Comparison of ENCODE assay signal across 19 cellular contexts in genomic region chr15:53059273-53060043, GRCh38.
DNase-seq lines count a peak whose midpoint lies in the region; ATAC-seq and TF ChIP-seq lines count a peak whose summit lies in the region.
"Had no signal": no experiment of that assay in that cellular context is flagged by ENCODE, and none has a peak within 500 bp of the region (broad histone marks: within the 10 kb centered on the region; RNA-seq: fewer than 3 reads in every experiment).

No MANE protein-coding gene starts in this region.

- TF ChIP-seq POLR2A in body of pancreas (IDR thresholded peaks at IDR 0.05), result no peak

- peak; percentile 51 to 61 for TF ChIP-seq RAD21 in liver (IDR thresholded peaks at IDR 0.05)

- H3K4me1 ChIP-seq in body of pancreas, result peaks cover 13% of the 10 kb centered on the region
- peaks cover 9 to 24% (median 13%) of the 10 kb centered on the region in 4 donors for H3K4me1 ChIP-seq in liver (ENCODE audit: control insufficient read depth in 4 of 4, insufficient read depth in 4 of 4, low read length in 3 of 4)

- 29 to 34% methylated on average over 10 of the region's 10 CpGs for WGBS in body of pancreas, 2 donors
- WGBS in liver, result 33% methylated on average over 10 of the region's 10 CpGs

- DNase-seq in body of pancreas (no peak), mucosa of gallbladder (ENCODE audit: low spot score) (peak; percentile 64), COLO668 (lab: John Stamatoyannopoulos, UW; ENCODE audit: unreplicated experiment) (no peak), NCI-H2171 treated with DMSO at 0.1 percent for 48 hours (lab: John Stamatoyannopoulos, UW) (no peak)
- DNase-seq: Calu3; CD4-positive, alpha-beta T cell; CD8-positive, alpha-beta memory T cell; COR-L47; DMS53; DMS79 treated with DMSO at 0.1 percent for 48 hours; GF-D8; H9 had no signal

- no peaks in the 10 kb centered on the region for H3K36me3 ChIP-seq in body of pancreas (replicated peaks in 1 of 2; ENCODE audit: insufficient read depth in 1 of 2, low read depth in 2 of 2)
- no peaks in the 10 kb centered on the region for H3K36me3 ChIP-seq in liver (ENCODE audit: control insufficient read depth in 4 of 4, insufficient read depth in 3 of 4, low read depth in 1 of 4, low read length in 3 of 4)
- H3K36me3 ChIP-seq: BLaER1 had no signal

- H3K9me3 ChIP-seq in body of pancreas, result no peaks in the 10 kb centered on the region
- no peaks in the 10 kb centered on the region for H3K9me3 ChIP-seq in liver (ENCODE audit: control insufficient read depth in 4 of 4, low read length in 3 of 4)
- H3K9me3 ChIP-seq: BLaER1 had no signal

- H3K27ac ChIP-seq in body of pancreas, result no peak overlapping the region
- peak overlapping the region in 1 of 2 donors; percentile 63 for H3K27ac ChIP-seq in liver (ENCODE audit: low read depth in 1 of 2, low read length in 2 of 2)
- H3K27ac ChIP-seq: 22Rv1, C4-2B had no signal

- H3K4me3 ChIP-seq in body of pancreas (no peak overlapping the region), liver (ENCODE audit: low read depth in 1 of 3, low read length in 3 of 3) (peak overlapping the region in 1 of 3 donors; percentile 22)
- H3K4me3 ChIP-seq: BLaER1, GM23338 had no signal

- peak; percentile 15 for ATAC-seq in body of pancreas
- no peak for ATAC-seq in HG03097 (IDR thresholded peaks at IDR 0.05; ENCODE audit: low FRiP score, unreplicated experiment)
- ATAC-seq: GM23338, HCT116 had no signal

- TF ChIP-seq CTCF in body of pancreas (IDR thresholded peaks at IDR 0.05) (no peak), liver (IDR thresholded peaks at IDR 0.05; ENCODE audit: low read depth, low read length, missing input control) (no peak)

- H3K27me3 ChIP-seq in body of pancreas, result no peaks in the 10 kb centered on the region
- H3K27me3 ChIP-seq in liver (ENCODE audit: control insufficient read depth in 4 of 4, insufficient read depth in 4 of 4, low read length in 3 of 4), result no peaks in the 10 kb centered on the region
- H3K27me3 ChIP-seq: BLaER1 had no signal

- no peak overlapping the region for H3K9ac ChIP-seq in liver (ENCODE audit: low read depth in 1 of 2, low read length in 2 of 2)
- H3K9ac ChIP-seq: BLaER1 had no signal

- intact Hi-C loops in body of pancreas (cut with DNase I), result loop anchor here (10.0 kb wide), 1 partner anchor 265 kb away; the partner anchor contains the start of gene ONECUT1

TF ChIP-seq in liver, 16 proteins besides CTCF, POLR2A, EP300 and RAD21:
- TF ChIP-seq HNF4A (conservative IDR thresholded peaks at IDR 0.05) (peak; percentile 94 to 95), EGR1 (IDR thresholded peaks at IDR 0.05; ENCODE audit: low read depth in 2 of 2) (peak in 1 of 2 donors; percentile 14), JUND (IDR thresholded peaks at IDR 0.05) (peak; percentile 62 to 77), MAX (IDR thresholded peaks at IDR 0.05) (peak; percentile 50), HNF4G (IDR thresholded peaks at IDR 0.05) (peak; percentile 79), REST (IDR thresholded peaks at IDR 0.05) (peak; percentile 93), SP1 (IDR thresholded peaks at IDR 0.05) (peak; percentile 92), GABPA (IDR thresholded peaks at IDR 0.05 in 1 of 2, conservative IDR thresholded peaks at IDR 0.05 in 1 of 2) (no peak), ATF3 (IDR thresholded peaks at IDR 0.05) (peak; percentile 39), FOXA2 (IDR thresholded peaks at IDR 0.05) (no peak), TAF1 (conservative IDR thresholded peaks at IDR 0.05) (peak; percentile 44), ZBTB33 (IDR thresholded peaks at IDR 0.05) (peak; percentile 65), YY1 (IDR thresholded peaks at IDR 0.05) (peak; percentile 70), RXRA (IDR thresholded peaks at IDR 0.05) (peak; percentile 94 to 95), NR2F2 (IDR thresholded peaks at IDR 0.05) (peak; percentile 85), FOXA1 (IDR thresholded peaks at IDR 0.05) (peak; percentile 13)
